ENCODE assay signal across 10 cellular contexts in genomic region chr20:57717797-57718196, GRCh38. TPM values are rescaled to one million over a fixed set of nuclear protein-coding genes. Genes with fewer than 3 reads are reported as not detected.
DNase-seq lines count a peak whose midpoint lies in the region; ATAC-seq and TF ChIP-seq lines count a peak whose summit lies in the region.
"Had no signal": no experiment of that assay in that cellular context is flagged by ENCODE, and none has a peak within 500 bp of the region (broad histone marks: within the 10 kb centered on the region; RNA-seq: fewer than 3 reads in every experiment).

No MANE protein-coding gene starts in this region.

- H3K27me3 ChIP-seq in esophagus muscularis mucosa = no peaks in the 10 kb centered on the region

- TF ChIP-seq POLR2A in esophagus muscularis mucosa (IDR thresholded peaks at IDR 0.05; ENCODE audit: low read depth) = no peak

- H3K4me3 Mint-ChIP-seq in WTC11 = no peak overlapping the region
- no peak overlapping the region for H3K4me3 Mint-ChIP-seq in mesothelial cell of epicardium

- H3K27ac ChIP-seq in esophagus muscularis mucosa (replicated peaks in 1 of 4) = peak overlapping the region in 2 of 4 donors; percentile 16 to 18

- no peak overlapping the region for H3K4me3 ChIP-seq in esophagus muscularis mucosa

- WGBS in esophagus muscularis mucosa = 63% methylated on average over 11 of the region's 11 CpGs

- H3K4me1 Mint-ChIP-seq in WTC11 = peaks cover 22% of the 10 kb centered on the region
- peaks cover 15% of the 10 kb centered on the region for H3K4me1 Mint-ChIP-seq in mesothelial cell of epicardium

- TF ChIP-seq CTCF in WTC11 (IDR thresholded peaks at IDR 0.05) (no peak), mesothelial cell of epicardium (IDR thresholded peaks at IDR 0.05; ENCODE audit: unreplicated experiment) (no peak), esophagus muscularis mucosa (IDR thresholded peaks at IDR 0.05) (no peak), GM10248 (IDR thresholded peaks at IDR 0.05; ENCODE audit: control extremely low read depth, extremely low read depth, low read depth, missing control alignments) (no peak)

- POLR2A ChIA-PET in WTC11 (lab: Charles Lee) (no interaction called here), GM10248 (lab: Yijun Ruan, JAX) (no interaction called here)

- H3K4me1 ChIP-seq in esophagus muscularis mucosa = peaks cover 40 to 54% (median 51%) of the 10 kb centered on the region in 4 donors

- H3K9me3 Mint-ChIP-seq in WTC11 (no peaks in the 10 kb centered on the region), mesothelial cell of epicardium (no peaks in the 10 kb centered on the region)
- H3K9me3 Mint-ChIP-seq: activated naive CD4-positive, alpha-beta T cell treated with anti-CD3 and anti-CD28 coated beads for 36 hours; effector memory CD8-positive, alpha-beta T cell had no signal

- no peaks in the 10 kb centered on the region for H3K9me3 ChIP-seq in esophagus muscularis mucosa

- ATAC-seq in WTC11 (no peak), GM18909 (IDR thresholded peaks at IDR 0.05; ENCODE audit: poor library complexity, unreplicated experiment) (no peak)

- H3K27ac Mint-ChIP-seq in WTC11 (peak overlapping the region; percentile 86; the same call in 1 of the 2 replicates), mesothelial cell of epicardium (peak overlapping the region; percentile 44)
- H3K27ac Mint-ChIP-seq: activated naive CD4-positive, alpha-beta T cell treated with anti-CD3 and anti-CD28 coated beads for 36 hours had no signal

- CTCF ChIA-PET in WTC11 (lab: Charles Lee) (interaction anchor here (1.0 to 1.2 kb wide), 3 partner anchors 8 to 281 kb away, joined by 3 to 5 read pairs (median 3); partner anchors contain the start of gene PMEPA1), GM10248 (lab: Yijun Ruan, JAX) (no interaction called here)

- H3K27me3 Mint-ChIP-seq in WTC11 (ENCODE audit: low read depth) = peaks cover 2% of the 10 kb centered on the region
- no peaks in the 10 kb centered on the region for H3K27me3 Mint-ChIP-seq in mesothelial cell of epicardium (ENCODE audit: low read depth)

- DNase-seq in AG08395 (ENCODE audit: low spot score) (peak; percentile 36), HPDE6-E6E7 (ENCODE audit: extremely low spot score) (peak; percentile 66), WTC11 (ENCODE audit: low spot score) (no peak), mesothelial cell of epicardium (ENCODE audit: low spot score in 2 of 2, unreplicated experiment in 2 of 2) (no peak), esophagus muscularis mucosa (ENCODE audit: extremely low spot score) (no peak), GM10248 (ENCODE audit: extremely low spot score) (no peak)
- no peak for DNase-seq in activated CD8-positive, alpha-beta memory T cell treated with anti-CD3 and anti-CD28 coated beads for 24 hours

- no peaks in the 10 kb centered on the region for H3K36me3 ChIP-seq in esophagus muscularis mucosa

- intact Hi-C loops in esophagus muscularis mucosa (cut with DNase I) = no loop called here

- H3K36me3 Mint-ChIP-seq in WTC11 (no peaks in the 10 kb centered on the region), mesothelial cell of epicardium (no peaks in the 10 kb centered on the region)

- no peak for TF ChIP-seq EP300 in esophagus muscularis mucosa (IDR thresholded peaks at IDR 0.05)

TF ChIP-seq in WTC11, 78 proteins besides CTCF, POLR2A, EP300 and RAD21:
- TF ChIP-seq HMGA2 (CRISPR knock-in tag; IDR thresholded peaks at IDR 0.05) (no peak), GRHL2 (CRISPR knock-in tag; IDR thresholded peaks at IDR 0.05; ENCODE audit: insufficient replicate concordance, severe bottlenecking) (no peak), FOXP4 (CRISPR knock-in tag; IDR thresholded peaks at IDR 0.05) (no peak)

RNA-seq across cellular contexts. Expression of gene PMEPA1, which starts 8.0 kb away (rescaled TPM):
- total RNA-seq in WTC11 (2021) (29.8 to 40.6 TPM (median 31.0 TPM) in 3 replicates), mesothelial cell of epicardium (39.7 to 40.7 TPM (median 39.9 TPM) in 3 replicates), esophagus muscularis mucosa (10 to 100 TPM; 10.4 to 37.8 (median 17.4) TPM)

Comparison
In these comparisons a context has a peak if more than half of its experiments do, and no peak if none do; other contexts are left out.
1. DNase-seq: peak in AG08395 (single experiment) and HPDE6-E6E7 (single experiment); none in WTC11 (single experiment), mesothelial cell of epicardium (0 of 2), esophagus muscularis mucosa (single experiment), GM10248 (single experiment) and activated CD8-positive, alpha-beta memory T cell treated with anti-CD3 and anti-CD28 coated beads for 24 hours (single experiment).